In genomic region chr1:2210084-2210653, GRCh38 we compare ENCODE assay signal across 17 cellular contexts. TPM values are rescaled to one million over a fixed set of nuclear protein-coding genes. Genes with fewer than 3 reads are reported as not detected.
A peak's percentile ranks its signal among the peaks of the same experiment; 100 is the strongest.
DNase-seq lines count a peak whose midpoint lies in the region; FAIRE-seq and TF ChIP-seq lines count a peak whose summit lies in the region.
"Had no signal": no experiment of that assay in that cellular context is flagged by ENCODE, and none has a peak within 500 bp of the region (broad histone marks: within the 10 kb centered on the region; RNA-seq: fewer than 3 reads in every experiment).

No MANE protein-coding gene starts in this region.

- H3K27ac Mint-ChIP-seq in endodermal cell = peak overlapping the region; percentile 64
- H3K27ac Mint-ChIP-seq: activated CD4-positive, alpha-beta memory T cell treated with anti-CD3 and anti-CD28 coated beads, Interleukin-2, amount 10 ng/mL, durations not matched to agents 7 days and 5 days; activated naive CD8-positive, alpha-beta T cell treated with anti-CD3 and anti-CD28 coated beads, Interleukin-2, amount 10 ng/mL, durations not matched to agents 7 days and 5 days; activated T-cell treated with anti-CD3 and anti-CD28 coated beads, Interleukin-2, amount 50 U/mL, for 72 hours; memory B cell; T-cell had no signal

- peak; percentile 67 for DNase-seq in HPDE6-E6E7 (ENCODE audit: extremely low spot score)
- peak; percentile 66 for DNase-seq in endodermal cell
- DNase-seq in small intestine = no peak
- no peak for DNase-seq in DMS53 treated with DMSO at 0.1 percent for 48 hours (lab: John Stamatoyannopoulos, UW; ENCODE audit: unreplicated experiment)
- no peak for DNase-seq in NCI-H2196 treated with DMSO at 0.1 percent for 48 hours (lab: John Stamatoyannopoulos, UW; ENCODE audit: unreplicated experiment)
- no peak for DNase-seq in cortex of kidney (lab: John Stamatoyannopoulos, UW)
- DNase-seq: activated CD4-positive, alpha-beta memory T cell treated with anti-CD3 and anti-CD28 coated beads, Interleukin-2, amount 10 ng/mL, durations not matched to agents 7 days and 5 days; activated naive CD8-positive, alpha-beta T cell treated with anti-CD3 and anti-CD28 coated beads, Interleukin-2, amount 10 ng/mL, durations not matched to agents 7 days and 5 days; activated T-cell treated with anti-CD3 and anti-CD28 coated beads, Interleukin-2, amount 50 U/mL, for 72 hours; central memory CD4-positive, alpha-beta T cell; foreskin melanocyte; NCI-H1105; T-cell had no signal

- H3K4me3 Mint-ChIP-seq in endodermal cell = no peak overlapping the region
- H3K4me3 Mint-ChIP-seq: activated CD4-positive, alpha-beta memory T cell treated with anti-CD3 and anti-CD28 coated beads, Interleukin-2, amount 10 ng/mL, durations not matched to agents 7 days and 5 days; activated naive CD8-positive, alpha-beta T cell treated with anti-CD3 and anti-CD28 coated beads, Interleukin-2, amount 10 ng/mL, durations not matched to agents 7 days and 5 days; activated T-cell treated with anti-CD3 and anti-CD28 coated beads, Interleukin-2, amount 50 U/mL, for 72 hours; memory B cell; T-cell had no signal

- H3K27me3 Mint-ChIP-seq in endodermal cell (ENCODE audit: insufficient read depth) = peaks cover 12% of the 10 kb centered on the region
- H3K27me3 Mint-ChIP-seq: activated naive CD8-positive, alpha-beta T cell treated with anti-CD3 and anti-CD28 coated beads, Interleukin-2, amount 10 ng/mL, durations not matched to agents 7 days and 5 days; memory B cell; T-cell had no signal

- H3K4me3 ChIP-seq in endodermal cell (ENCODE audit: low read length) = no peak overlapping the region
- H3K4me3 ChIP-seq in muscle layer of colon (ENCODE audit: low read depth in 1 of 2, low read length in 2 of 2) = no peak overlapping the region
- no peak overlapping the region for H3K4me3 ChIP-seq in thymus (ENCODE audit: low read length)
- no peak overlapping the region for H3K4me3 ChIP-seq in small intestine (ENCODE audit: low read depth in 1 of 2, low read length in 2 of 2)
- H3K4me3 ChIP-seq: GM12878 had no signal

- WGBS in endodermal cell (ENCODE audit: insufficient coverage in 1 of 2, insufficient read length in 1 of 2), 2 experiments = 84 to 95% methylated on average over 5 to 16 of the region's 19 CpGs
- WGBS in thymus = 91% methylated on average over 19 of the region's 19 CpGs
- WGBS in small intestine, 3 donors = 78 to 86% (median 82%) methylated on average over 17 to 19 of the region's 19 CpGs

- peaks cover 22% of the 10 kb centered on the region for H3K4me1 Mint-ChIP-seq in endodermal cell

- H3K4me1 ChIP-seq in endodermal cell (ENCODE audit: control insufficient read depth, insufficient read depth, low read length) = peaks cover 10% of the 10 kb centered on the region
- H3K4me1 ChIP-seq in muscle layer of colon (ENCODE audit: insufficient read depth, low read length) = peaks cover 63% of the 10 kb centered on the region
- H3K4me1 ChIP-seq in thymus (ENCODE audit: control insufficient read depth, insufficient read depth, low read length) = peaks cover 11% of the 10 kb centered on the region
- peaks cover 7 to 10% of the 10 kb centered on the region in 2 donors for H3K4me1 ChIP-seq in small intestine (ENCODE audit: control insufficient read depth in 2 of 2, insufficient read depth in 1 of 2, low read depth in 1 of 2, low read length in 1 of 2)

- peaks cover 8% of the 10 kb centered on the region for H3K27me3 ChIP-seq in endodermal cell (ENCODE audit: control insufficient read depth, insufficient read depth, low read length, poor library complexity, severe bottlenecking)
- H3K27me3 ChIP-seq in muscle layer of colon (ENCODE audit: control insufficient read depth in 1 of 2, insufficient read depth in 2 of 2, low read length in 2 of 2) = no peaks in the 10 kb centered on the region
- peaks cover 4% of the 10 kb centered on the region for H3K27me3 ChIP-seq in thymus (ENCODE audit: control insufficient read depth, insufficient read depth)
- H3K27me3 ChIP-seq in small intestine (ENCODE audit: control insufficient read depth in 2 of 2, insufficient read depth in 2 of 2, low read length in 2 of 2) = no peaks in the 10 kb centered on the region

- TF ChIP-seq CTCF in endodermal cell (conservative IDR thresholded peaks at IDR 0.05) = no peak

- H3K9ac ChIP-seq in endodermal cell (ENCODE audit: extremely low read depth, low read length, poor library complexity, severe bottlenecking) (no peak overlapping the region), muscle layer of colon (ENCODE audit: low read length) (no peak overlapping the region)

- H3K27ac ChIP-seq in endodermal cell (ENCODE audit: low read depth, low read length) = no peak overlapping the region
- peak overlapping the region; percentile 89 for H3K27ac ChIP-seq in muscle layer of colon (ENCODE audit: low read depth, low read length)
- peak overlapping the region; percentile 72 for H3K27ac ChIP-seq in thymus (ENCODE audit: low read depth)
- H3K27ac ChIP-seq in small intestine (ENCODE audit: low read depth in 1 of 2, low read length in 1 of 2) = no peak overlapping the region

- no peaks in the 10 kb centered on the region for H3K36me3 ChIP-seq in endodermal cell (ENCODE audit: control insufficient read depth, insufficient read depth, low read length)
- no peaks in the 10 kb centered on the region for H3K36me3 ChIP-seq in muscle layer of colon (ENCODE audit: insufficient read depth, low read length)
- H3K36me3 ChIP-seq in thymus (ENCODE audit: control insufficient read depth, insufficient read depth) = no peaks in the 10 kb centered on the region
- no peaks in the 10 kb centered on the region for H3K36me3 ChIP-seq in small intestine (ENCODE audit: control insufficient read depth in 2 of 2, insufficient read depth in 2 of 2, low read length in 2 of 2)

- no peaks in the 10 kb centered on the region for H3K9me3 Mint-ChIP-seq in endodermal cell
- H3K9me3 Mint-ChIP-seq: activated CD4-positive, alpha-beta memory T cell treated with anti-CD3 and anti-CD28 coated beads, Interleukin-2, amount 10 ng/mL, durations not matched to agents 7 days and 5 days; activated naive CD8-positive, alpha-beta T cell treated with anti-CD3 and anti-CD28 coated beads, Interleukin-2, amount 10 ng/mL, durations not matched to agents 7 days and 5 days; activated T-cell treated with anti-CD3 and anti-CD28 coated beads, Interleukin-2, amount 50 U/mL, for 72 hours; memory B cell; T-cell had no signal

- no peaks in the 10 kb centered on the region for H3K36me3 Mint-ChIP-seq in endodermal cell (ENCODE audit: low read depth)
- H3K36me3 Mint-ChIP-seq: activated naive CD8-positive, alpha-beta T cell treated with anti-CD3 and anti-CD28 coated beads, Interleukin-2, amount 10 ng/mL, durations not matched to agents 7 days and 5 days; memory B cell; T-cell had no signal

- FAIRE-seq in small intestine (lab: Jason Lieb, UNC) = no peak
- FAIRE-seq: GM12878 had no signal

- no peaks in the 10 kb centered on the region for H3K9me3 ChIP-seq in endodermal cell (ENCODE audit: control insufficient read depth, low read length)
- H3K9me3 ChIP-seq in muscle layer of colon (ENCODE audit: low read length) = no peaks in the 10 kb centered on the region
- no peaks in the 10 kb centered on the region for H3K9me3 ChIP-seq in thymus (ENCODE audit: control insufficient read depth)
- no peaks in the 10 kb centered on the region for H3K9me3 ChIP-seq in small intestine (ENCODE audit: control insufficient read depth, low read depth)

RNA-seq across cellular contexts. Expression of gene FAAP20, which starts 15.6 kb away (rescaled TPM):
- 100 to 1,000 TPM; 126 to 154 TPM for total RNA-seq in endodermal cell
- polyA plus RNA-seq in endodermal cell (2013, experiment 1 of 2) = 91.8 TPM
- 88.9 TPM for polyA plus RNA-seq in endodermal cell (2013, experiment 2 of 2)
- 125 TPM for polyA plus RNA-seq in thymus
- 10 to 100 TPM; 20.6 to 51.4 (median 39.4) TPM for polyA plus RNA-seq in small intestine

RNA-seq across cellular contexts. Expression of gene SKI, which starts 17.9 kb away (rescaled TPM):
- 10 to 100 TPM; 65.4 to 79.2 TPM for total RNA-seq in endodermal cell
- 39.9 TPM for polyA plus RNA-seq in endodermal cell (2013, experiment 1 of 2)
- 37.7 TPM for polyA plus RNA-seq in endodermal cell (2013, experiment 2 of 2)
- 16.4 TPM for polyA plus RNA-seq in thymus
- 10 to 100 TPM in 1 of 3 donors, 1 to 10 TPM in 2; 4.2 to 17.8 (median 5.4) TPM for polyA plus RNA-seq in small intestine

Comparison
In these comparisons a context has a peak if more than half of its experiments do, and no peak if none do; other contexts are left out.
1. DNase-seq: peak in HPDE6-E6E7 (single experiment) and endodermal cell (single experiment); none in small intestine (single experiment), DMS53 treated with DMSO at 0.1 percent for 48 hours (single experiment), NCI-H2196 treated with DMSO at 0.1 percent for 48 hours (single experiment) and cortex of kidney (single experiment).
2. H3K27ac ChIP-seq: peak in muscle layer of colon (single experiment) and thymus (single experiment); none in endodermal cell (single experiment) and small intestine (0 of 2).